Comparison of ENCODE assay signal across 18 cellular contexts in genomic region chr2:96617012-96617411, GRCh38. TPM values are rescaled to one million over a fixed set of nuclear protein-coding genes. Genes with fewer than 3 reads are reported as not detected.
DNase-seq lines count a peak whose midpoint lies in the region; ATAC-seq and TF ChIP-seq lines count a peak whose summit lies in the region.
"Had no signal": no experiment of that assay in that cellular context is flagged by ENCODE, and none has a peak within 500 bp of the region (broad histone marks: within the 10 kb centered on the region; RNA-seq: fewer than 3 reads in every experiment).

No MANE protein-coding gene starts in this region.

- no peaks in the 10 kb centered on the region for H3K9me3 ChIP-seq in mammary epithelial cell (replicated peaks; ENCODE audit: insufficient read depth, low read length)
- no peaks in the 10 kb centered on the region for H3K9me3 ChIP-seq in adipocyte (ENCODE audit: control insufficient read depth, low read length)
- H3K9me3 ChIP-seq in BE2C = no peaks in the 10 kb centered on the region
- H3K9me3 ChIP-seq: tibial nerve had no signal

- H3K4me1 ChIP-seq in mammary epithelial cell (ENCODE audit: insufficient read depth, low read length) (no peaks in the 10 kb centered on the region), adipocyte (ENCODE audit: control insufficient read depth, insufficient read depth, low read length) (peaks cover 25% of the 10 kb centered on the region), BE2C (no peaks in the 10 kb centered on the region)

- H3K36me3 ChIP-seq in mammary epithelial cell (ENCODE audit: insufficient read depth, low read length) = peaks cover 24% of the 10 kb centered on the region
- peaks cover 29% of the 10 kb centered on the region for H3K36me3 ChIP-seq in adipocyte (ENCODE audit: control insufficient read depth, insufficient read depth, low read length, severe bottlenecking)
- no peaks in the 10 kb centered on the region; the same call in 1 of the 2 replicates for H3K36me3 ChIP-seq in BE2C

- peaks cover 37% of the 10 kb centered on the region for H3K36me3 Mint-ChIP-seq in MCF 10A (ENCODE audit: insufficient read depth, unreplicated experiment)
- H3K36me3 Mint-ChIP-seq in natural killer cell = peaks cover 5% of the 10 kb centered on the region

- BruUV-seq in MCF 10A (replicated peaks; lab: Mats Ljungman, UMichigan) = TSS peak; percentile 50
- no TSS peak for BruUV-seq in mammary epithelial cell (replicated peaks; lab: Mats Ljungman, UMichigan)

- H3K27me3 ChIP-seq in mammary epithelial cell (ENCODE audit: insufficient read depth, low read length) (no peaks in the 10 kb centered on the region), adipocyte (replicated peaks; ENCODE audit: control insufficient read depth, insufficient read depth, low read length) (no peaks in the 10 kb centered on the region), BE2C (no peaks in the 10 kb centered on the region)
- H3K27me3 ChIP-seq: tibial nerve had no signal

- no peak overlapping the region for H3K4me3 ChIP-seq in mammary epithelial cell (replicated peaks in 1 of 3; ENCODE audit: insufficient read depth in 1 of 3, low read depth in 2 of 3, low read length in 3 of 3)
- peak overlapping the region; percentile 38 for H3K4me3 ChIP-seq in adipocyte (ENCODE audit: low read length)
- no peak overlapping the region for H3K4me3 ChIP-seq in BE2C (ENCODE audit: low read depth, low read length)
- H3K4me3 ChIP-seq: K562 had no signal

- POLR2A ChIA-PET in MCF 10A (lab: Yijun Ruan, JAX) = interaction anchor here (0.6 to 4.3 kb wide), 7 partner anchors 9 to 241 kb away, joined by 3 to 29 read pairs (median 4); partner anchors contain the start of genes ANKRD39 and KANSL3

- no peak overlapping the region for H2AFZ ChIP-seq in mammary epithelial cell (ENCODE audit: low read depth, low read length)

- CTCF ChIA-PET in MCF 10A (lab: Yijun Ruan, JAX) (interaction anchor here (0.6 to 2.1 kb wide), 6 partner anchors 95 to 331 kb away, joined by 3 to 9 read pairs (median 4); no protein-coding TSS in a partner anchor), mammary epithelial cell (lab: Charles Lee; ENCODE audit: low non-redundant PET) (no interaction called here)

- no peak overlapping the region for H3K27ac ChIP-seq in mammary epithelial cell (ENCODE audit: insufficient read depth, low read depth, low read length)

- TF ChIP-seq CTCF in MCF 10A (IDR thresholded peaks at IDR 0.05; ENCODE audit: unreplicated experiment) = no peak
- TF ChIP-seq CTCF in mammary epithelial cell (conservative IDR thresholded peaks at IDR 0.05 in 1 of 2, IDR thresholded peaks at IDR 0.05 in 1 of 2; ENCODE audit: extremely low read depth in 1 of 2, insufficient read depth in 1 of 2, low read depth in 1 of 2, low read length in 2 of 2) = no peak
- no peak for TF ChIP-seq CTCF in natural killer cell (IDR thresholded peaks at IDR 0.05)
- no peak for TF ChIP-seq CTCF in BE2C (IDR thresholded peaks at IDR 0.05; ENCODE audit: low read depth, low read length)
- no peak for TF ChIP-seq CTCF in GM13976 (IDR thresholded peaks at IDR 0.05; ENCODE audit: borderline replicate concordance, control extremely low read depth, extremely low read depth, insufficient read depth, missing control alignments)

- peak overlapping the region; percentile 70 for H3K4me3 Mint-ChIP-seq in MCF 10A (ENCODE audit: unreplicated experiment)
- H3K4me3 Mint-ChIP-seq in natural killer cell = peak overlapping the region; percentile 93

- intact Hi-C loops in MCF 10A (cut with micrococcal nuclease) (loop anchor here (5.0 kb wide), 1 partner anchor 185 kb away; no protein-coding TSS in a partner anchor), mammary epithelial cell (cut with micrococcal nuclease) (loop anchor here (10.0 kb wide), 1 partner anchor 348 kb away; no protein-coding TSS in a partner anchor), natural killer cell (cut with micrococcal nuclease) (loop anchor here (1.0 to 5.0 kb wide), 3 partner anchors 20 to 143 kb away; partner anchors contain the start of genes ARID5A and CNNM4)

- H3K9ac ChIP-seq in mammary epithelial cell (ENCODE audit: insufficient read depth, low read length) (no peak overlapping the region), adipocyte (ENCODE audit: low read length) (peak overlapping the region; percentile 71)

- H3K27me3 Mint-ChIP-seq in MCF 10A (ENCODE audit: insufficient read depth, unreplicated experiment) (no peaks in the 10 kb centered on the region), natural killer cell (ENCODE audit: low read depth in 2 of 2) (no peaks in the 10 kb centered on the region)

- dilution Hi-C loops in mammary epithelial cell (cut with HindIII; ENCODE audit: low sequenced_read_pairs) = loop anchor here (5.0 kb wide), 1 partner anchor 40 kb away; no protein-coding TSS in a partner anchor

- 88% methylated on average over 4 of the region's 4 CpGs for WGBS in mammary epithelial cell (ENCODE audit: low coverage, missing lambda C conversion rate)

- in situ Hi-C loops in mammary epithelial cell (cut with MboI; ENCODE audit: low sequenced_read_pairs in 2 of 2) (no loop called here), GM13976 (cut with MboI; ENCODE audit: low sequenced_read_pairs, unreplicated experiment) (no loop called here)

- H3K79me2 ChIP-seq in mammary epithelial cell (ENCODE audit: insufficient read depth, low read length) = no peaks in the 10 kb centered on the region

- no peak for DNase-seq in MCF 10A (ENCODE audit: unreplicated experiment)
- no peak for DNase-seq in mammary epithelial cell
- DNase-seq in adipocyte (ENCODE audit: low read depth) = no peak
- no peak for DNase-seq in natural killer cell
- no peak for DNase-seq in BE2C
- DNase-seq in NCI-H774 (lab: John Stamatoyannopoulos, UW) = no peak
- no peak for DNase-seq in GM13976 (ENCODE audit: low spot score)
- no peak for DNase-seq in GDM1 (lab: John Stamatoyannopoulos, UW)
- DNase-seq: activated CD4-positive, CD25-positive, alpha-beta regulatory T cell treated with anti-CD3 and anti-CD28 coated beads, Interleukin-2, amount 50 U/mL, for 72 hours; DMS79 treated with DMSO at 0.1 percent for 48 hours; mesendoderm; SW 1271 had no signal

- H3K4me1 Mint-ChIP-seq in MCF 10A (ENCODE audit: insufficient read depth, unreplicated experiment) (peaks cover 16% of the 10 kb centered on the region), natural killer cell (peaks cover 31 to 33% of the 10 kb centered on the region in 2 donors)

- no peaks in the 10 kb centered on the region for H4K20me1 ChIP-seq in mammary epithelial cell (ENCODE audit: insufficient read depth, low read length)

- ATAC-seq in natural killer cell = no peak
- ATAC-seq: K562, Panc1 had no signal

- H3K27ac Mint-ChIP-seq in MCF 10A (ENCODE audit: low read depth, unreplicated experiment) (peak overlapping the region; percentile 92), natural killer cell (peak overlapping the region; percentile 94)

- H3K9me3 Mint-ChIP-seq in MCF 10A (ENCODE audit: unreplicated experiment) (no peaks in the 10 kb centered on the region), natural killer cell (no peaks in the 10 kb centered on the region)

- no peak overlapping the region for H3K4me2 ChIP-seq in mammary epithelial cell (ENCODE audit: insufficient read depth, low read depth, low read length)

RNA-seq across cellular contexts. Expression of gene KANSL3, which starts 21.1 kb away (rescaled TPM):
- 36.0 and 41.4 TPM in 2 replicates for total RNA-seq in MCF 10A (2022)
- 10 to 100 TPM; 33.1 to 36.2 TPM for total RNA-seq in mammary epithelial cell
- 13.8 TPM for polyA plus RNA-seq in mammary epithelial cell
- polyA minus RNA-seq in mammary epithelial cell = 73.1 TPM
- total RNA-seq in natural killer cell = 10 to 100 TPM; 73.9 to 98.0 (median 83.5) TPM
- polyA plus RNA-seq in BE2C (2012; ENCODE audit: insufficient read depth, insufficient read length, low read depth) = 17.8 TPM

RNA-seq across cellular contexts. Expression of gene FER1L5, which starts 25.6 kb away (rescaled TPM):
- total RNA-seq in MCF 10A (2022) (not detected in 2 replicates), mammary epithelial cell (under 1 TPM; 0.17 to 0.28 TPM), natural killer cell (not detected)
- 0.05 TPM for polyA plus RNA-seq in mammary epithelial cell
- polyA minus RNA-seq in mammary epithelial cell = not detected
- polyA plus RNA-seq in BE2C (2012; ENCODE audit: insufficient read depth, insufficient read length, low read depth) = not detected
- total RNA-seq: dermis microvascular lymphatic vessel endothelial cell, K562, NCI-H460, omental fat pad had no signal
